Comparison of ENCODE assay signal across 34 cellular contexts in genomic region chr10:116913681-116914080, GRCh38.
"Had no signal": no experiment of that assay in that cellular context is flagged by ENCODE, and none has a peak within 500 bp of the region (broad histone marks: within the 10 kb centered on the region; RNA-seq: fewer than 3 reads in every experiment).

No MANE protein-coding gene starts in this region.

- H3K9me3 Mint-ChIP-seq: activated B cell treated with CpG ODN at 0.5 μM for 24 hours; activated CD4-positive, alpha-beta memory T cell treated with anti-CD3 and anti-CD28 coated beads, Interleukin-2, amount 10 ng/mL, durations not matched to agents 7 days and 5 days; activated CD4-positive, alpha-beta T cell treated with anti-CD3 and anti-CD28 coated beads, Interleukin-2, amount 10 ng/mL, durations not matched to agents 24 days and 14 days; activated naive CD4-positive, alpha-beta T cell treated with anti-CD3 and anti-CD28 coated beads, Interleukin-2, amount 10 ng/mL, durations not matched to agents 7 days and 5 days; activated naive CD4-positive, alpha-beta T cell treated with anti-CD3 and anti-CD28 coated beads, Interleukin-2, amount 50 U/mL, for 24 hours; activated naive CD8-positive, alpha-beta T cell treated with anti-CD3 and anti-CD28 coated beads, Interleukin-2, amount 10 ng/mL, durations not matched to agents 7 days and 5 days; activated naive CD8-positive, alpha-beta T cell treated with anti-CD3 and anti-CD28 coated beads, Interleukin-2, amount 50 U/mL, for 24 hours; activated T-cell treated with anti-CD3 and anti-CD28 coated beads, Interleukin-2, amount 50 U/mL, for 24 hours; activated T-helper 2 cell treated with anti-CD3 and anti-CD28 coated beads, Interferon-gamma antibody, Interleukin-2, Interleukin-4, amounts not matched to agents 10 μg/mL and 5 μg/mL and 100 μg/mL, durations not matched to agents 14 hours and 24 hours and 36 hours; brain; T-helper 1 cell treated with Interleukin-12 subunit alpha and Interleukin-12 subunit beta and Interleukin-4 antibody, amounts not matched to agents 30 μg/mL and 1 μg/mL, for 36 hours; T-helper 2 cell treated with Interferon-gamma antibody and Interleukin-4, amounts not matched to agents 5 μg/mL and 100 μg/mL, for 36 hours had no signal

- FAIRE-seq: bronchial epithelial cell, TTC549 had no signal

- H3K4me1 ChIP-seq: ascending aorta had no signal

- H3K27ac ChIP-seq: ascending aorta, cardiac muscle cell, VCaP had no signal

- ATAC-seq: activated CD8-positive, alpha-beta memory T cell treated with anti-CD3 and anti-CD28 coated beads, Interleukin-2, amount 10 ng/mL, durations not matched to agents 7 days and 5 days; activated CD8-positive, alpha-beta T cell treated with anti-CD3 and anti-CD28 coated beads, Interleukin-2, amount 10 ng/mL, durations not matched to agents 7 days and 5 days; activated naive CD8-positive, alpha-beta T cell treated with anti-CD3 and anti-CD28 coated beads, Interleukin-2, amount 50 U/mL, for 24 hours had no signal

- H3K27ac Mint-ChIP-seq: activated B cell treated with CpG ODN at 0.5 μM for 24 hours; activated CD4-positive, alpha-beta memory T cell treated with anti-CD3 and anti-CD28 coated beads, Interleukin-2, amount 10 ng/mL, durations not matched to agents 7 days and 5 days; activated CD4-positive, alpha-beta T cell treated with anti-CD3 and anti-CD28 coated beads, Interleukin-2, amount 10 ng/mL, durations not matched to agents 24 days and 14 days; activated CD8-positive, alpha-beta memory T cell treated with anti-CD3 and anti-CD28 coated beads, Interleukin-2, amount 10 ng/mL, durations not matched to agents 7 days and 5 days; activated CD8-positive, alpha-beta T cell treated with anti-CD3 and anti-CD28 coated beads, Interleukin-2, amount 10 ng/mL, durations not matched to agents 7 days and 5 days; activated naive CD4-positive, alpha-beta T cell treated with anti-CD3 and anti-CD28 coated beads, Interleukin-2, amount 10 ng/mL, durations not matched to agents 7 days and 5 days; activated naive CD4-positive, alpha-beta T cell treated with anti-CD3 and anti-CD28 coated beads, Interleukin-2, amount 50 U/mL, for 24 hours; activated naive CD8-positive, alpha-beta T cell; activated naive CD8-positive, alpha-beta T cell treated with anti-CD3 and anti-CD28 coated beads, Interleukin-2, amount 10 ng/mL, durations not matched to agents 7 days and 5 days; activated naive CD8-positive, alpha-beta T cell treated with anti-CD3 and anti-CD28 coated beads, Interleukin-2, amount 50 U/mL, for 24 hours; activated T-cell treated with anti-CD3 and anti-CD28 coated beads, Interleukin-2, amount 50 U/mL, for 24 hours; activated T-helper 2 cell treated with anti-CD3 and anti-CD28 coated beads, Interferon-gamma antibody, Interleukin-2, Interleukin-4, amounts not matched to agents 10 μg/mL and 5 μg/mL and 100 μg/mL, durations not matched to agents 14 hours and 24 hours and 36 hours; T-helper 1 cell treated with Interleukin-12 subunit alpha and Interleukin-12 subunit beta and Interleukin-4 antibody, amounts not matched to agents 30 μg/mL and 1 μg/mL, for 36 hours; T-helper 2 cell treated with Interferon-gamma antibody and Interleukin-4, amounts not matched to agents 5 μg/mL and 100 μg/mL, for 36 hours had no signal

- H3K27me3 ChIP-seq: ascending aorta, cardiac muscle cell had no signal

- H3K4me3 Mint-ChIP-seq: activated B cell treated with CpG ODN at 0.5 μM for 24 hours; activated CD4-positive, alpha-beta memory T cell treated with anti-CD3 and anti-CD28 coated beads, Interleukin-2, amount 10 ng/mL, durations not matched to agents 7 days and 5 days; activated CD4-positive, alpha-beta T cell treated with anti-CD3 and anti-CD28 coated beads, Interleukin-2, amount 10 ng/mL, durations not matched to agents 24 days and 14 days; activated CD8-positive, alpha-beta memory T cell treated with anti-CD3 and anti-CD28 coated beads, Interleukin-2, amount 10 ng/mL, durations not matched to agents 7 days and 5 days; activated CD8-positive, alpha-beta T cell treated with anti-CD3 and anti-CD28 coated beads, Interleukin-2, amount 10 ng/mL, durations not matched to agents 7 days and 5 days; activated naive CD4-positive, alpha-beta T cell treated with anti-CD3 and anti-CD28 coated beads, Interleukin-2, amount 10 ng/mL, durations not matched to agents 7 days and 5 days; activated naive CD4-positive, alpha-beta T cell treated with anti-CD3 and anti-CD28 coated beads, Interleukin-2, amount 50 U/mL, for 24 hours; activated naive CD8-positive, alpha-beta T cell; activated naive CD8-positive, alpha-beta T cell treated with anti-CD3 and anti-CD28 coated beads, Interleukin-2, amount 10 ng/mL, durations not matched to agents 7 days and 5 days; activated naive CD8-positive, alpha-beta T cell treated with anti-CD3 and anti-CD28 coated beads, Interleukin-2, amount 50 U/mL, for 24 hours; activated T-cell treated with anti-CD3 and anti-CD28 coated beads, Interleukin-2, amount 50 U/mL, for 24 hours; T-helper 1 cell treated with Interleukin-12 subunit alpha and Interleukin-12 subunit beta and Interleukin-4 antibody, amounts not matched to agents 30 μg/mL and 1 μg/mL, for 36 hours; T-helper 2 cell treated with Interferon-gamma antibody and Interleukin-4, amounts not matched to agents 5 μg/mL and 100 μg/mL, for 36 hours had no signal

- H3K4me3 ChIP-seq: ascending aorta, cardiac muscle cell had no signal

- H3K4me1 Mint-ChIP-seq: activated B cell treated with CpG ODN at 0.5 μM for 24 hours; activated CD4-positive, alpha-beta memory T cell treated with anti-CD3 and anti-CD28 coated beads, Interleukin-2, amount 10 ng/mL, durations not matched to agents 7 days and 5 days; activated CD4-positive, alpha-beta T cell treated with anti-CD3 and anti-CD28 coated beads, Interleukin-2, amount 10 ng/mL, durations not matched to agents 24 days and 14 days; activated CD8-positive, alpha-beta memory T cell treated with anti-CD3 and anti-CD28 coated beads, Interleukin-2, amount 10 ng/mL, durations not matched to agents 7 days and 5 days; activated naive CD4-positive, alpha-beta T cell treated with anti-CD3 and anti-CD28 coated beads, Interleukin-2, amount 10 ng/mL, durations not matched to agents 7 days and 5 days; activated naive CD4-positive, alpha-beta T cell treated with anti-CD3 and anti-CD28 coated beads, Interleukin-2, amount 50 U/mL, for 24 hours; activated naive CD8-positive, alpha-beta T cell treated with anti-CD3 and anti-CD28 coated beads, Interleukin-2, amount 10 ng/mL, durations not matched to agents 7 days and 5 days; activated naive CD8-positive, alpha-beta T cell treated with anti-CD3 and anti-CD28 coated beads, Interleukin-2, amount 50 U/mL, for 24 hours had no signal

- H3K27me3 Mint-ChIP-seq: activated B cell treated with CpG ODN at 0.5 μM for 24 hours; activated CD4-positive, alpha-beta memory T cell treated with anti-CD3 and anti-CD28 coated beads, Interleukin-2, amount 10 ng/mL, durations not matched to agents 7 days and 5 days; activated CD8-positive, alpha-beta memory T cell treated with anti-CD3 and anti-CD28 coated beads, Interleukin-2, amount 10 ng/mL, durations not matched to agents 7 days and 5 days; activated naive CD4-positive, alpha-beta T cell treated with anti-CD3 and anti-CD28 coated beads, Interleukin-2, amount 10 ng/mL, durations not matched to agents 7 days and 5 days; activated naive CD8-positive, alpha-beta T cell treated with anti-CD3 and anti-CD28 coated beads, Interleukin-2, amount 10 ng/mL, durations not matched to agents 7 days and 5 days; brain had no signal

- H3K36me3 ChIP-seq: cardiac muscle cell had no signal

- H3K36me3 Mint-ChIP-seq: activated CD8-positive, alpha-beta memory T cell treated with anti-CD3 and anti-CD28 coated beads, Interleukin-2, amount 10 ng/mL, durations not matched to agents 7 days and 5 days; activated naive CD4-positive, alpha-beta T cell treated with anti-CD3 and anti-CD28 coated beads, Interleukin-2, amount 10 ng/mL, durations not matched to agents 7 days and 5 days; activated naive CD4-positive, alpha-beta T cell treated with anti-CD3 and anti-CD28 coated beads, Interleukin-2, amount 50 U/mL, for 24 hours; activated naive CD8-positive, alpha-beta T cell; activated naive CD8-positive, alpha-beta T cell treated with anti-CD3 and anti-CD28 coated beads, Interleukin-2, amount 10 ng/mL, durations not matched to agents 7 days and 5 days had no signal

- H3K9me3 ChIP-seq: ascending aorta had no signal

- DNase-seq: activated B cell treated with CpG ODN at 0.5 μM for 24 hours; activated CD4-positive, alpha-beta memory T cell treated with anti-CD3 and anti-CD28 coated beads, Interleukin-2, amount 10 ng/mL, durations not matched to agents 7 days and 5 days; activated CD4-positive, alpha-beta T cell treated with anti-CD3 and anti-CD28 coated beads for 4 hours; activated CD4-positive, alpha-beta T cell treated with anti-CD3 and anti-CD28 coated beads, Interleukin-2, amount 10 ng/mL, durations not matched to agents 24 days and 14 days; activated CD4-positive, alpha-beta T cell treated with anti-CD3 and anti-CD28 coated beads, Interleukin-2, amount 50 U/mL, for 48 hours; activated CD4-positive, CD25-positive, alpha-beta regulatory T cell treated with anti-CD3 and anti-CD28 coated beads, Interleukin-2, amount 50 U/mL, for 72 hours; activated CD8-positive, alpha-beta memory T cell treated with anti-CD3 and anti-CD28 coated beads for 24 hours; activated CD8-positive, alpha-beta memory T cell treated with anti-CD3 and anti-CD28 coated beads, Interleukin-2, amount 10 ng/mL, durations not matched to agents 7 days and 5 days; activated CD8-positive, alpha-beta memory T cell treated with anti-CD3 and anti-CD28 coated beads, Interleukin-2, amount 50 U/mL, for 48 hours; activated CD8-positive, alpha-beta T cell treated with anti-CD3 and anti-CD28 coated beads, Interleukin-2, amount 10 ng/mL, durations not matched to agents 7 days and 5 days; activated effector memory CD4-positive, alpha-beta T cell treated with Interleukin-2 at 50 U/mL for 16 hours; activated gamma-delta T cell; activated naive CD4-positive, alpha-beta T cell treated with anti-CD3 and anti-CD28 coated beads, Interleukin-2, amount 10 ng/mL, durations not matched to agents 7 days and 5 days; activated naive CD4-positive, alpha-beta T cell treated with Interleukin-2 at 50 U/mL for 16 hours; activated naive CD8-positive, alpha-beta T cell treated with anti-CD3 and anti-CD28 coated beads, Interleukin-2, amount 10 ng/mL, durations not matched to agents 7 days and 5 days; activated naive CD8-positive, alpha-beta T cell treated with anti-CD3 and anti-CD28 coated beads, Interleukin-2, amount 50 U/mL, for 24 hours; activated T-cell treated with anti-CD3 and anti-CD28 coated beads, Interleukin-2, amount 50 U/mL, for 24 hours; activated T-cell treated with anti-CD3 and anti-CD28 coated beads, Interleukin-2, amount 50 U/mL, for 48 hours; amygdala; central memory CD4-positive, alpha-beta T cell; T-helper 1 cell; T-helper 2 cell; T-helper 9 cell had no signal
